In the genomic region with DNA sequence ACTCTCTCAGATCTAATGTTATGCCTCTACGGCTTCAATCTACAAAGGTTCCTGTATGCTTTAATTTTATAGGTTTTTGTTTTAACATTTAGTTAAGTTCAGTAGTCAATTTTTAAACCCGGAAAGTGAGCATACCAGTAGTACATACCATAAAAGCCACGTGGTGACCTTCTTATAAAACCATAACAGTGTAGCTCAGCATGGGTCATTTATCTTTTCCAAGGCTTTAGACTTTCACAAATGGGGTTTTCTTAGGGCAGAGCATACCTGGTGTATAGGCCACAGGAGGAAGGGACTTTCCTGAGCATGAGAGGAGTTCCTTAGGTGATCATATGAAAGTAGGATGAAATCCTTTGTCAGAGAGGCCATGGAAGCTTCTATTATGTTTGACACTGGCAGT, we compare ENCODE assay signal across 14 cellular contexts. TPM values are rescaled to one million over a fixed set of nuclear protein-coding genes. Genes with fewer than 3 reads are reported as not detected.
"Had no signal": no experiment of that assay in that cellular context is flagged by ENCODE, and none has a peak within 500 bp of the region (broad histone marks: within the 10 kb centered on the region; RNA-seq: fewer than 3 reads in every experiment).

No MANE protein-coding gene starts in this region.

- H3K27ac ChIP-seq: psoas muscle, sigmoid colon had no signal

- H3K4me1 Mint-ChIP-seq: activated naive CD4-positive, alpha-beta T cell treated with anti-CD3 and anti-CD28 coated beads, Interleukin-2, amount 50 U/mL, for 24 hours had no signal

- ATAC-seq: activated CD8-positive, alpha-beta memory T cell treated with anti-CD3 and anti-CD28 coated beads, Interleukin-2, amount 10 ng/mL, durations not matched to agents 7 days and 5 days; psoas muscle had no signal

- H3K4me3 Mint-ChIP-seq: activated CD8-positive, alpha-beta memory T cell treated with anti-CD3 and anti-CD28 coated beads, Interleukin-2, amount 10 ng/mL, durations not matched to agents 7 days and 5 days; activated naive CD4-positive, alpha-beta T cell treated with anti-CD3 and anti-CD28 coated beads, Interleukin-2, amount 50 U/mL, for 24 hours; activated T-cell treated with anti-CD3 and anti-CD28 coated beads, Interleukin-2, amount 50 U/mL, for 24 hours; type B pancreatic cell had no signal

- H3K27me3 Mint-ChIP-seq: activated CD8-positive, alpha-beta memory T cell treated with anti-CD3 and anti-CD28 coated beads, Interleukin-2, amount 10 ng/mL, durations not matched to agents 7 days and 5 days; activated naive CD4-positive, alpha-beta T cell treated with anti-CD3 and anti-CD28 coated beads, Interleukin-2, amount 50 U/mL, for 24 hours; activated T-cell treated with anti-CD3 and anti-CD28 coated beads, Interleukin-2, amount 50 U/mL, for 24 hours; type B pancreatic cell had no signal

- H3K27me3 ChIP-seq: sigmoid colon had no signal

- DNase-seq: activated CD4-positive, alpha-beta T cell treated with anti-CD3 and anti-CD28 coated beads, Interleukin-2, amount 50 U/mL, for 48 hours; activated CD8-positive, alpha-beta memory T cell treated with anti-CD3 and anti-CD28 coated beads, Interleukin-2, amount 10 ng/mL, durations not matched to agents 7 days and 5 days; activated effector memory CD4-positive, alpha-beta T cell treated with Interleukin-2 at 50 U/mL for 16 hours; activated T-cell treated with anti-CD3 and anti-CD28 coated beads, Interleukin-2, amount 50 U/mL, for 24 hours; hippocampal formation; left ventricle myocardium superior; psoas muscle; sigmoid colon; stimulated activated CD4-positive, alpha-beta T cell treated with anti-CD3 and anti-CD28 coated beads, Interleukin-2, amount 100 ng/mL, for 24 hours; stimulated activated naive CD4-positive, alpha-beta T cell; T-helper 9 cell had no signal

- H3K36me3 Mint-ChIP-seq: activated CD8-positive, alpha-beta memory T cell treated with anti-CD3 and anti-CD28 coated beads, Interleukin-2, amount 10 ng/mL, durations not matched to agents 7 days and 5 days; activated naive CD4-positive, alpha-beta T cell treated with anti-CD3 and anti-CD28 coated beads, Interleukin-2, amount 50 U/mL, for 24 hours; type B pancreatic cell had no signal

- H3K9me3 ChIP-seq: psoas muscle, sigmoid colon had no signal

- H3K4me3 ChIP-seq: psoas muscle, sigmoid colon had no signal

- H3K27ac Mint-ChIP-seq: activated CD8-positive, alpha-beta memory T cell treated with anti-CD3 and anti-CD28 coated beads, Interleukin-2, amount 10 ng/mL, durations not matched to agents 7 days and 5 days; activated naive CD4-positive, alpha-beta T cell treated with anti-CD3 and anti-CD28 coated beads, Interleukin-2, amount 50 U/mL, for 24 hours; activated T-cell treated with anti-CD3 and anti-CD28 coated beads, Interleukin-2, amount 50 U/mL, for 24 hours; type B pancreatic cell had no signal

- H3K36me3 ChIP-seq: sigmoid colon had no signal

- H3K9me3 Mint-ChIP-seq: activated naive CD4-positive, alpha-beta T cell treated with anti-CD3 and anti-CD28 coated beads, Interleukin-2, amount 50 U/mL, for 24 hours; activated T-cell treated with anti-CD3 and anti-CD28 coated beads, Interleukin-2, amount 50 U/mL, for 24 hours; type B pancreatic cell had no signal

RNA-seq across cellular contexts. Expression of gene ECM2, which starts 23.2 kb away (rescaled TPM):
- total RNA-seq: activated CD8-positive, alpha-beta memory T cell treated with anti-CD3 and anti-CD28 coated beads, Interleukin-2, amount 10 ng/mL, durations not matched to agents 7 days and 5 days; kidney epithelial cell had no signal

RNA-seq across cellular contexts. Expression of gene ASPN, which starts 30.3 kb away (rescaled TPM):
- total RNA-seq: activated CD8-positive, alpha-beta memory T cell treated with anti-CD3 and anti-CD28 coated beads, Interleukin-2, amount 10 ng/mL, durations not matched to agents 7 days and 5 days; kidney epithelial cell had no signal
